In the genomic region with DNA sequence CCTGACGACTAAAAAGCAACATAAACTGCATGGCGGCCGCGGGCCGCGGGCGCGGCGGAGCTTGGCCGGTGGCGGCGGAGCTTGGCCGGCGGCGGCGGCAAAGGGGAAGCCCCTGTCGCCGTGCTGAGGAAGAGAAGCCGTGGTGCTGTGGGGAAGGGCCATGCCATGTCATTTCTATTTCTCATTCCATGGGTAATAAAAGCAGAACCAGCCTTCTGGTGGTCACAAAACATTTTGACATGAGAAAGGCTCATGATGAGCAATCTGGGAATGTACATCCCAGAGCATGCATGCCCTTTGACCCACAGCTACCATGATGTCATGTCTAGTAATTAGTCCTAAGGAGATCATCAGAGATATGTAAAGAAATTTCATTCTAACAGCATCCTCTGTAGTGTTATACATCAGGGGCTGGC, we compare ENCODE assay signal across 8 cellular contexts. TPM values are rescaled to one million over a fixed set of nuclear protein-coding genes. Genes with fewer than 3 reads are reported as not detected.
DNase-seq lines count a peak whose midpoint lies in the region; ATAC-seq, FAIRE-seq and TF ChIP-seq lines count a peak whose summit lies in the region.

No MANE protein-coding gene starts in this region.

- H3F3A ChIP-seq in OCI-LY1 (ENCODE audit: insufficient read depth, low read length), result no peaks in the 10 kb centered on the region

- peak overlapping the region; percentile 74 for H3K4me2 ChIP-seq in OCI-LY1 (ENCODE audit: low read length)

- peak; percentile 48 for DNase-seq in adipocyte (ENCODE audit: low read depth)
- DNase-seq in left lobe of liver (ENCODE audit: low spot score), result no peak
- DNase-seq in urothelium cell line (ENCODE audit: low spot score), result no peak
- no peak for DNase-seq in 8988T
- no peak for DNase-seq in NCI-H146 treated with DMSO at 0.1 percent for 48 hours (lab: John Stamatoyannopoulos, UW; ENCODE audit: unreplicated experiment)
- DNase-seq in occipital lobe (lab: John Stamatoyannopoulos, UW), result no peak

- H3K27ac ChIP-seq in OCI-LY1 (ENCODE audit: low read depth, low read length, poor library complexity, severe bottlenecking), result no peak overlapping the region

- H3K79me2 ChIP-seq in OCI-LY1 (ENCODE audit: insufficient read depth, low read length), result no peaks in the 10 kb centered on the region

- no peaks in the 10 kb centered on the region for H3K9me2 ChIP-seq in OCI-LY1 (ENCODE audit: low read depth, low read length)

- TF ChIP-seq CTCF in OCI-LY1 (IDR thresholded peaks at IDR 0.05; ENCODE audit: low read length), result no peak

- peak; percentile 64 for ATAC-seq in GM19035 (IDR thresholded peaks at IDR 0.05; ENCODE audit: unreplicated experiment)
- peak; percentile 56 for ATAC-seq in left lobe of liver

- peak overlapping the region; percentile 47; the same call in 1 of the 2 replicates for H3K9ac ChIP-seq in OCI-LY1 (ENCODE audit: low read length)
- H3K9ac ChIP-seq in adipocyte (ENCODE audit: low read length), result peak overlapping the region; percentile 75

- peak; percentile 37 for FAIRE-seq in urothelium cell line (lab: Jason Lieb, UNC)

- H2AFZ ChIP-seq in OCI-LY1 (ENCODE audit: low read length), result peak overlapping the region; percentile 94

- no peaks in the 10 kb centered on the region for H3K36me3 ChIP-seq in OCI-LY1 (ENCODE audit: insufficient read depth, low read length)
- no peaks in the 10 kb centered on the region for H3K36me3 ChIP-seq in adipocyte (ENCODE audit: control insufficient read depth, insufficient read depth, low read length, severe bottlenecking)

- no peaks in the 10 kb centered on the region for H3K9me3 ChIP-seq in OCI-LY1 (ENCODE audit: low read length)
- no peaks in the 10 kb centered on the region for H3K9me3 ChIP-seq in adipocyte (ENCODE audit: control insufficient read depth, low read length)

- H3K27me3 ChIP-seq in OCI-LY1 (ENCODE audit: insufficient read depth, low read length), result no peaks in the 10 kb centered on the region
- H3K27me3 ChIP-seq in adipocyte (replicated peaks; ENCODE audit: control insufficient read depth, insufficient read depth, low read length), result no peaks in the 10 kb centered on the region

- H3K4me1 ChIP-seq in OCI-LY1 (ENCODE audit: insufficient read depth, low read length, severe bottlenecking) (peaks cover 23% of the 10 kb centered on the region), adipocyte (ENCODE audit: control insufficient read depth, insufficient read depth, low read length) (peaks cover 19% of the 10 kb centered on the region)

- H4K20me1 ChIP-seq in OCI-LY1 (ENCODE audit: insufficient read depth, low read length), result no peaks in the 10 kb centered on the region

- H3K4me3 ChIP-seq in OCI-LY1 (ENCODE audit: low read depth, low read length, poor library complexity, severe bottlenecking), result peak overlapping the region; percentile 44
- peak overlapping the region; percentile 64 for H3K4me3 ChIP-seq in adipocyte (ENCODE audit: low read length)

RNA-seq across cellular contexts. Expression of gene HEATR6, which starts 23.9 kb away (rescaled TPM):
- total RNA-seq in left lobe of liver (5.0 TPM), occipital lobe (14.0 TPM)

RNA-seq across cellular contexts. Expression of gene CA4, which starts 47.1 kb away (rescaled TPM):
- 0.53 TPM for total RNA-seq in left lobe of liver
- 1.2 TPM for total RNA-seq in occipital lobe
